In genomic region chr2:125224830-125225229, GRCh38 we compare ENCODE assay signal across 25 cellular contexts.
DNase-seq lines count a peak whose midpoint lies in the region; ATAC-seq and TF ChIP-seq lines count a peak whose summit lies in the region.
"Had no signal": no experiment of that assay in that cellular context is flagged by ENCODE, and none has a peak within 500 bp of the region (broad histone marks: within the 10 kb centered on the region; RNA-seq: fewer than 3 reads in every experiment).

No MANE protein-coding gene starts in this region.

- ATAC-seq in HG02852 (IDR thresholded peaks at IDR 0.05; ENCODE audit: unreplicated experiment) (peak; percentile 44), mucosa of descending colon (no peak), HG02840 (IDR thresholded peaks at IDR 0.05; ENCODE audit: low FRiP score, unreplicated experiment) (no peak)
- ATAC-seq: naive thymus-derived CD4-positive, alpha-beta T cell; pancreas; sciatic nerve had no signal

- H3K4me1 Mint-ChIP-seq in activated T-cell treated with anti-CD3 and anti-CD28 coated beads, Interleukin-2, amount 50 U/mL, for 24 hours (ENCODE audit: low read depth), result no peaks in the 10 kb centered on the region
- H3K4me1 Mint-ChIP-seq: activated CD4-positive, alpha-beta memory T cell treated with anti-CD3 and anti-CD28 coated beads, Interleukin-2, amount 10 ng/mL, durations not matched to agents 7 days and 5 days; B cell; naive thymus-derived CD4-positive, alpha-beta T cell had no signal

- H3K9me3 Mint-ChIP-seq in activated T-cell treated with anti-CD3 and anti-CD28 coated beads, Interleukin-2, amount 50 U/mL, for 24 hours, result peaks cover 30% of the 10 kb centered on the region

- H3K36me3 ChIP-seq in mucosa of descending colon (ENCODE audit: low read depth), result no peaks in the 10 kb centered on the region
- H3K36me3 ChIP-seq: pancreas, vagina had no signal

- in situ Hi-C loops in SK-MEL-5 (cut with HindIII; ENCODE audit: low pct_unique_long_range_greater_than_20kb, low sequenced_read_pairs), result no loop called here

- no peak for TF ChIP-seq CTCF in mucosa of descending colon (IDR thresholded peaks at IDR 0.05)

- no peaks in the 10 kb centered on the region for H3K4me1 ChIP-seq in mucosa of descending colon (ENCODE audit: low read depth)
- H3K4me1 ChIP-seq: pancreas, vagina had no signal

- no peak overlapping the region for H3K4me3 Mint-ChIP-seq in activated T-cell treated with anti-CD3 and anti-CD28 coated beads, Interleukin-2, amount 50 U/mL, for 24 hours
- H3K4me3 Mint-ChIP-seq: activated CD4-positive, alpha-beta memory T cell treated with anti-CD3 and anti-CD28 coated beads, Interleukin-2, amount 10 ng/mL, durations not matched to agents 7 days and 5 days; B cell; naive thymus-derived CD4-positive, alpha-beta T cell had no signal

- DNase-seq in DMS53 (lab: John Stamatoyannopoulos, UW) (peak; percentile 25), DMS53 treated with DMSO at 0.1 percent for 48 hours (lab: John Stamatoyannopoulos, UW; ENCODE audit: unreplicated experiment) (no peak), SK-MEL-5 (ENCODE audit: low read depth, low spot score) (peak; percentile 48), mucosa of descending colon (peak in 2 of 3 donors; percentile 6 to 15), medulla oblongata (ENCODE audit: extremely low spot score) (no peak)
- DNase-seq in activated T-cell treated with anti-CD3 and anti-CD28 coated beads, Interleukin-2, amount 50 U/mL, for 24 hours, result no peak
- DNase-seq: activated CD4-positive, alpha-beta memory T cell treated with anti-CD3 and anti-CD28 coated beads, Interleukin-2, amount 10 ng/mL, durations not matched to agents 7 days and 5 days; activated CD4-positive, CD25-positive, alpha-beta regulatory T cell; activated naive CD4-positive, alpha-beta T cell; amniotic stem cell; dermis blood vessel endothelial cell; erythroblast; foreskin melanocyte; hypothalamus; IMR-90; mammary epithelial cell; naive thymus-derived CD4-positive, alpha-beta T cell; NCI-H187 treated with DMSO at 0.1 percent for 48 hours; NCI-H345 had no signal

- no peak overlapping the region for H3K27ac Mint-ChIP-seq in activated T-cell treated with anti-CD3 and anti-CD28 coated beads, Interleukin-2, amount 50 U/mL, for 24 hours
- H3K27ac Mint-ChIP-seq: activated CD4-positive, alpha-beta memory T cell treated with anti-CD3 and anti-CD28 coated beads, Interleukin-2, amount 10 ng/mL, durations not matched to agents 7 days and 5 days; B cell; naive thymus-derived CD4-positive, alpha-beta T cell had no signal

- peaks cover 12% of the 10 kb centered on the region for H3K9me3 ChIP-seq in mucosa of descending colon
- H3K9me3 ChIP-seq: vagina had no signal

- intact Hi-C loops in mucosa of descending colon (cut with DNase I, micrococcal nuclease), result no loop called here

- no peak overlapping the region for H3K4me3 ChIP-seq in mucosa of descending colon
- H3K4me3 ChIP-seq: pancreas, vagina had no signal

- no peaks in the 10 kb centered on the region for H3K36me3 Mint-ChIP-seq in activated T-cell treated with anti-CD3 and anti-CD28 coated beads, Interleukin-2, amount 50 U/mL, for 24 hours (ENCODE audit: low read depth)
- H3K36me3 Mint-ChIP-seq: naive thymus-derived CD4-positive, alpha-beta T cell had no signal

- no peaks in the 10 kb centered on the region for H3K27me3 Mint-ChIP-seq in activated T-cell treated with anti-CD3 and anti-CD28 coated beads, Interleukin-2, amount 50 U/mL, for 24 hours
- H3K27me3 Mint-ChIP-seq: activated CD4-positive, alpha-beta memory T cell treated with anti-CD3 and anti-CD28 coated beads, Interleukin-2, amount 10 ng/mL, durations not matched to agents 7 days and 5 days; B cell; naive thymus-derived CD4-positive, alpha-beta T cell had no signal

Comparison
In these comparisons a context has a peak if more than half of its experiments do, and no peak if none do; other contexts are left out.
1. DNase-seq: peak in DMS53 (single experiment), SK-MEL-5 (single experiment) and mucosa of descending colon (2 of 3); none in DMS53 treated with DMSO at 0.1 percent for 48 hours (single experiment), medulla oblongata (single experiment) and activated T-cell treated with anti-CD3 and anti-CD28 coated beads, Interleukin-2, amount 50 U/mL, for 24 hours (single experiment).